ENCODE assay signal across 8 cellular contexts in genomic region chr3:119240101-119240581, GRCh38. TPM values are rescaled to one million over a fixed set of nuclear protein-coding genes. Genes with fewer than 3 reads are reported as not detected.
DNase-seq lines count a peak whose midpoint lies in the region; ATAC-seq, FAIRE-seq and TF ChIP-seq lines count a peak whose summit lies in the region.

No MANE protein-coding gene starts in this region.

- H3K9me2 ChIP-seq in GM23338 (ENCODE audit: insufficient read depth), result 0 out of 2 replicates have a peak, but pooled peaks cover 4% of the 10 kb centered on the region

- H3K4me1 ChIP-seq in GM23338 (ENCODE audit: insufficient read depth), result peaks cover 17% of the 10 kb centered on the region
- H3K4me1 ChIP-seq in pancreas, result peaks cover 16 to 19% (median 19%) of the 10 kb centered on the region in 3 donors

- H3K9me3 Mint-ChIP-seq in GM23338 (peaks cover 13% of the 10 kb centered on the region; the same call in 2 of the 3 replicates), glutamatergic neuron (ENCODE audit: unreplicated experiment) (peaks cover 3% of the 10 kb centered on the region)
- no peaks in the 10 kb centered on the region for H3K9me3 Mint-ChIP-seq in activated CD8-positive, alpha-beta T cell treated with anti-CD3 and anti-CD28 coated beads, Interleukin-2, amount 10 ng/mL, durations not matched to agents 7 days and 5 days (ENCODE audit: insufficient read depth)

- no peak overlapping the region for H3K27ac ChIP-seq in GM23338 (ENCODE audit: low read depth)
- H3K27ac ChIP-seq in pancreas, result peak overlapping the region; percentile 88 to 91 (median 90)

- DNase-seq in NCI-H2107 treated with DMSO at 0.1 percent for 48 hours (lab: John Stamatoyannopoulos, UW; ENCODE audit: unreplicated experiment) (peak; percentile 11), NCI-H2107 (lab: John Stamatoyannopoulos, UW) (no peak), GM23338 (ENCODE audit: low spot score) (peak; percentile 57), KG1 (lab: John Stamatoyannopoulos, UW) (peak; percentile 62), glutamatergic neuron (no peak), pancreas (peak in 1 of 6 donors; percentile 48), GDM1 (lab: John Stamatoyannopoulos, UW) (no peak)
- DNase-seq in activated CD8-positive, alpha-beta T cell treated with anti-CD3 and anti-CD28 coated beads, Interleukin-2, amount 10 ng/mL, durations not matched to agents 7 days and 5 days, result peak; percentile 57

- H3K4me3 Mint-ChIP-seq in GM23338 (peak overlapping the region; percentile 80), glutamatergic neuron (ENCODE audit: unreplicated experiment) (peak overlapping the region; percentile 89)
- peak overlapping the region; percentile 79 for H3K4me3 Mint-ChIP-seq in activated CD8-positive, alpha-beta T cell treated with anti-CD3 and anti-CD28 coated beads, Interleukin-2, amount 10 ng/mL, durations not matched to agents 7 days and 5 days

- H3K4me1 Mint-ChIP-seq in GM23338, result peaks cover 8% of the 10 kb centered on the region
- H3K4me1 Mint-ChIP-seq in activated CD8-positive, alpha-beta T cell treated with anti-CD3 and anti-CD28 coated beads, Interleukin-2, amount 10 ng/mL, durations not matched to agents 7 days and 5 days (ENCODE audit: low read depth), result peaks cover 52% of the 10 kb centered on the region
- H3K4me1 Mint-ChIP-seq in glutamatergic neuron (ENCODE audit: low read depth, unreplicated experiment), result peaks cover 11% of the 10 kb centered on the region

- peaks cover 51% of the 10 kb centered on the region for H3K79me2 ChIP-seq in GM23338 (replicated peaks; ENCODE audit: insufficient read depth)

- CTCF ChIA-PET in activated CD8-positive, alpha-beta T cell treated with anti-CD3 and anti-CD28 coated beads, Interleukin-2, amount 10 ng/mL, durations not matched to agents 7 days and 5 days (lab: Charles Lee), result interaction anchor here (1.0 to 3.6 kb wide), 29 partner anchors 9 to 450 kb away, joined by 3 to 71 read pairs (median 6); partner anchors contain the start of genes ARHGAP31, IGSF11 and TEX55

- intact Hi-C loops in pancreas (cut with DNase I), result loop anchor here in 1 of 3 donors (10.0 kb wide), 1 partner anchor 95 kb away; the partner anchor contains the start of gene TEX55

- peaks cover 15% of the 10 kb centered on the region for H3K36me3 ChIP-seq in GM23338 (ENCODE audit: insufficient read depth)
- H3K36me3 ChIP-seq in pancreas, result peaks cover 0 to 14% (median 0%) of the 10 kb centered on the region in 3 donors

- FAIRE-seq in pancreas (lab: Jason Lieb, UNC), result no peak

- WGBS in pancreas, 2 donors, result 1% methylated on average over 14 to 16 of the region's 16 CpGs

- H3K27me3 ChIP-seq in GM23338 (ENCODE audit: insufficient read depth) (no peaks in the 10 kb centered on the region), pancreas (no peaks in the 10 kb centered on the region)

- H3K4me3 ChIP-seq in GM23338, result peak overlapping the region; percentile 76
- H3K4me3 ChIP-seq in pancreas, result peak overlapping the region; percentile 56 to 85 (median 65)

- TF ChIP-seq CTCF in GM23338 (conservative IDR thresholded peaks at IDR 0.05; ENCODE audit: low read depth in 2 of 2) (no peak), glutamatergic neuron (IDR thresholded peaks at IDR 0.05; ENCODE audit: partially characterized antibody, unreplicated experiment) (no peak), pancreas (IDR thresholded peaks at IDR 0.05) (no peak)

- peak overlapping the region; percentile 19; the same call in 1 of the 2 replicates for H3K27ac Mint-ChIP-seq in GM23338
- peak overlapping the region; percentile 80 for H3K27ac Mint-ChIP-seq in activated CD8-positive, alpha-beta T cell treated with anti-CD3 and anti-CD28 coated beads, Interleukin-2, amount 10 ng/mL, durations not matched to agents 7 days and 5 days
- H3K27ac Mint-ChIP-seq in glutamatergic neuron (ENCODE audit: unreplicated experiment), result peak overlapping the region; percentile 24

- H3K9me3 ChIP-seq in pancreas, result no peaks in the 10 kb centered on the region

- H2AFZ ChIP-seq in GM23338, result 0 out of 2 replicates have a peak overlapping the region, but pooled peaks have one; percentile 70

- H3K27me3 Mint-ChIP-seq in GM23338 (ENCODE audit: insufficient read depth, low read depth, poor library complexity) (peaks cover 7% of the 10 kb centered on the region), glutamatergic neuron (ENCODE audit: unreplicated experiment) (no peaks in the 10 kb centered on the region)
- no peaks in the 10 kb centered on the region for H3K27me3 Mint-ChIP-seq in activated CD8-positive, alpha-beta T cell treated with anti-CD3 and anti-CD28 coated beads, Interleukin-2, amount 10 ng/mL, durations not matched to agents 7 days and 5 days (ENCODE audit: low read depth)

- H3K36me3 Mint-ChIP-seq in GM23338 (ENCODE audit: low read depth), result peaks cover 27% of the 10 kb centered on the region; the same call in 2 of the 3 replicates
- H3K36me3 Mint-ChIP-seq in activated CD8-positive, alpha-beta T cell treated with anti-CD3 and anti-CD28 coated beads, Interleukin-2, amount 10 ng/mL, durations not matched to agents 7 days and 5 days (ENCODE audit: low read depth), result peaks cover 24% of the 10 kb centered on the region
- H3K36me3 Mint-ChIP-seq in glutamatergic neuron (ENCODE audit: unreplicated experiment), result peaks cover 4% of the 10 kb centered on the region

- H4K20me1 ChIP-seq in GM23338 (replicated peaks; ENCODE audit: insufficient read depth), result peaks cover 3% of the 10 kb centered on the region; the same call in 1 of the 2 replicates

- H3K4me2 ChIP-seq in GM23338, result peak overlapping the region; percentile 99

- POLR2A ChIA-PET in activated CD8-positive, alpha-beta T cell treated with anti-CD3 and anti-CD28 coated beads, Interleukin-2, amount 10 ng/mL, durations not matched to agents 7 days and 5 days (lab: Charles Lee), result interaction anchor here (1.0 to 2.4 kb wide), 9 partner anchors 17 to 258 kb away, joined by 3 to 15 read pairs (median 5); partner anchors contain the start of genes ARHGAP31 and TIMMDC1

- no peaks in the 10 kb centered on the region; the same call in 1 of the 2 replicates for H3F3A ChIP-seq in GM23338 (replicated peaks; ENCODE audit: low read depth)

- ATAC-seq in GM23338 (peak; percentile 14), pancreas (peak; percentile 2 to 6 (median 4))
- peak; percentile 12 for ATAC-seq in activated CD8-positive, alpha-beta T cell treated with anti-CD3 and anti-CD28 coated beads, Interleukin-2, amount 10 ng/mL, durations not matched to agents 7 days and 5 days

TF ChIP-seq in GM23338, 12 proteins besides CTCF, POLR2A, EP300 and RAD21 (continues in another document):
- TF ChIP-seq POLR2AphosphoS5 (IDR thresholded peaks at IDR 0.05; ENCODE audit: low read depth), result no peak
- no peak for TF ChIP-seq EZH2phosphoT487 (IDR thresholded peaks at IDR 0.05; ENCODE audit: unreplicated experiment)
- TF ChIP-seq REST (IDR thresholded peaks at IDR 0.05; ENCODE audit: unreplicated experiment), result no peak
- TF ChIP-seq ZNF331 (CRISPR knock-in tag; IDR thresholded peaks at IDR 0.05; ENCODE audit: low read depth), result no peak
- TF ChIP-seq STAT1 (IDR thresholded peaks at IDR 0.05; ENCODE audit: unreplicated experiment), result no peak
- TF ChIP-seq, protein P1, sequence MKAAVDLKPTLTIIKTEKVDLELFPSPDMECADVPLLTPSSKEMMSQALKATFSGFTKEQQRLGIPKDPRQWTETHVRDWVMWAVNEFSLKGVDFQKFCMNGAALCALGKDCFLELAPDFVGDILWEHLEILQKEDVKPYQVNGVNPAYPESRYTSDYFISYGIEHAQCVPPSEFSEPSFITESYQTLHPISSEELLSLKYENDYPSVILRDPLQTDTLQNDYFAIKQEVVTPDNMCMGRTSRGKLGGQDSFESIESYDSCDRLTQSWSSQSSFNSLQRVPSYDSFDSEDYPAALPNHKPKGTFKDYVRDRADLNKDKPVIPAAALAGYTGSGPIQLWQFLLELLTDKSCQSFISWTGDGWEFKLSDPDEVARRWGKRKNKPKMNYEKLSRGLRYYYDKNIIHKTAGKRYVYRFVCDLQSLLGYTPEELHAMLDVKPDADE (IDR thresholded peaks at IDR 0.05), result no peak; the same call in 1 of the 2 replicates
- TF ChIP-seq CREB1 (CRISPR knock-in tag; IDR thresholded peaks at IDR 0.05; ENCODE audit: low read depth), result no peak

RNA-seq across cellular contexts. Expression of gene B4GALT4, which starts 0.5 kb away (rescaled TPM):
- 37.9 and 45.3 TPM in 2 replicates for total RNA-seq in GM23338 (2014; rRNA removed; shearing (Covaris generic))
- polyA plus RNA-seq in GM23338 (2016; fragmentation: Nextera tagmentation; extraction: Ambion mirVana) (35.2 and 38.3 TPM in 2 replicates), pancreas (10 to 100 TPM; 17.7 to 22.9 TPM)
- total RNA-seq in activated CD8-positive, alpha-beta T cell treated with anti-CD3 and anti-CD28 coated beads, Interleukin-2, amount 10 ng/mL, durations not matched to agents 7 days and 5 days, result 10 to 100 TPM; 16.3 to 16.4 TPM
- total RNA-seq in glutamatergic neuron (ENCODE audit: unreplicated experiment) (24.3 TPM), pancreas (10 to 100 TPM in 5 of 6 donors, 1 to 10 TPM in 1; 9.1 to 20.1 (median 13.8) TPM)

RNA-seq across cellular contexts. Expression of gene ARHGAP31, which starts 54.0 kb away (rescaled TPM):
- total RNA-seq in GM23338 (2014; rRNA removed; shearing (Covaris generic)), result 4.2 and 4.3 TPM in 2 replicates
- 0.61 and 1.2 TPM in 2 replicates for polyA plus RNA-seq in GM23338 (2016; fragmentation: Nextera tagmentation; extraction: Ambion mirVana)
- 1 to 10 TPM; 2.3 to 2.5 TPM for total RNA-seq in activated CD8-positive, alpha-beta T cell treated with anti-CD3 and anti-CD28 coated beads, Interleukin-2, amount 10 ng/mL, durations not matched to agents 7 days and 5 days
- 0.20 TPM for total RNA-seq in glutamatergic neuron (ENCODE audit: unreplicated experiment)
- total RNA-seq in pancreas, result 1 to 10 TPM; 2.6 to 8.3 (median 3.5) TPM
- 1 to 10 TPM; 1.5 TPM for polyA plus RNA-seq in pancreas

Comparison
In these comparisons a context has a peak if more than half of its experiments do, and no peak if none do; other contexts are left out.
1. DNase-seq: peak in NCI-H2107 treated with DMSO at 0.1 percent for 48 hours (single experiment), GM23338 (single experiment), KG1 (single experiment) and activated CD8-positive, alpha-beta T cell treated with anti-CD3 and anti-CD28 coated beads, Interleukin-2, amount 10 ng/mL, durations not matched to agents 7 days and 5 days (single experiment); none in NCI-H2107 (single experiment), glutamatergic neuron (single experiment) and GDM1 (single experiment).
2. H3K27ac Mint-ChIP-seq: peak in every context shown above with its lines; median percentile 80 in activated CD8-positive, alpha-beta T cell treated with anti-CD3 and anti-CD28 coated beads, Interleukin-2, amount 10 ng/mL, durations not matched to agents 7 days and 5 days; 24 in glutamatergic neuron; 19 in GM23338.
3. Peak in every context shown above with its lines, with median percentiles within 50 percentile points of each other: ATAC-seq and H3K4me3 Mint-ChIP-seq.